Comparison of ENCODE assay signal across 8 cellular contexts in the genomic region with DNA sequence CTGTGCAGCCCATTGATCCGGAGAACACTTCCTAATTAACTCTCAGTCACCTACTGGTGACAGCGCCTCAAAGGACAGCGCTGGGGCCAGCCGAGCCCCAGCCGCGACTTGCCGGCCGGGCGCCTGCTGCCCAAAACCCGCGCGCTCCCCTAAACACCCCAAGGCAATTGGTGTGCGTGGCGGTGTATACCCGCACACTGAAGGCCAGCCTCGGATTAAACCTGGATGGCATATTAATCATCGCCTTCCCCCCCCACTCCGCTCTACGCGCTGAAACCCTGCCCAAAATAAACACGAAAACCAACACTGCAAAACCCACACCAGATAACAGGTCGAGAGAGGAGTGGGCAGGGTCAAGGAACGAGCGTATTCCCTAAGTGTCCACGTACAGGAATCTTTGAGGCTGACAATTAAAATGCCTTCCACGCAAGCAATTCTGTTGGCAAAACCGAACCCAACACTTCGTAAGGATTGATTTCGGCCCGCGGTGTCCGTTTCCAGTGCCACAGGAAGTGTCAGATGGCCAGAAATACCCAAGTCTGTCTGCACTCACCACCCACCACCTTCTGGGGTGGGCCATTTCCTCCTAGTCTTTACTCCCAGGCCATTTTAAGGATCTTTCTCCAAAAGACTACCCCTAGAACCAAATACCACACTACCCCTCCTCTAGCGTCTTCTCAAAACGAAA. TPM values are rescaled to one million over a fixed set of nuclear protein-coding genes. Genes with fewer than 3 reads are reported as not detected.
DNase-seq lines count a peak whose midpoint lies in the region; ATAC-seq and TF ChIP-seq lines count a peak whose summit lies in the region.

No MANE protein-coding gene starts in this region.

- peak overlapping the region; percentile 93 for H3K27ac Mint-ChIP-seq in CD8-positive, alpha-beta T cell
- H3K27ac Mint-ChIP-seq in dendritic cell treated with granulocyte-macrophage colony-stimulating factor and Interleukin-4, amounts not matched to agents 40 ng/mL and 50 ng/mL, for 4 days, result peak overlapping the region; percentile 84
- H3K27ac Mint-ChIP-seq in naive thymus-derived CD8-positive, alpha-beta T cell, result peak overlapping the region; percentile 76 to 94 (median 88)

- H3K4me3 ChIP-seq in CD8-positive, alpha-beta T cell (ENCODE audit: low read depth, low read length), result peak overlapping the region; percentile 53

- intact Hi-C loops in CD8-positive, alpha-beta T cell (cut with DNase I, micrococcal nuclease), result loop anchor here (2.0 to 10.0 kb wide), 7 partner anchors 14 to 1290 kb away; a partner anchor contains a TSS
- intact Hi-C loops in dendritic cell treated with granulocyte-macrophage colony-stimulating factor and Interleukin-4, amounts not matched to agents 40 ng/mL and 50 ng/mL, for 4 days (cut with micrococcal nuclease), result loop anchor here (10.0 kb wide), 1 partner anchor 80 kb away; no protein-coding TSS in a partner anchor

- H3K9me3 ChIP-seq in CD8-positive, alpha-beta T cell (ENCODE audit: low read length), result no peaks in the 10 kb centered on the region

- DNase-seq in CD8-positive, alpha-beta T cell, result no peak
- DNase-seq in M059J (ENCODE audit: low read depth) (peak; percentile 52), NCI-H2227 treated with DMSO at 0.1 percent for 48 hours (lab: John Stamatoyannopoulos, UW) (no peak), GM20000 (ENCODE audit: low spot score) (no peak)
- no peak for DNase-seq in naive thymus-derived CD8-positive, alpha-beta T cell

- H3K36me3 ChIP-seq in CD8-positive, alpha-beta T cell (ENCODE audit: insufficient read depth, low read length), result no peaks in the 10 kb centered on the region

- no peaks in the 10 kb centered on the region for H3K9me3 Mint-ChIP-seq in CD8-positive, alpha-beta T cell
- H3K9me3 Mint-ChIP-seq in dendritic cell treated with granulocyte-macrophage colony-stimulating factor and Interleukin-4, amounts not matched to agents 40 ng/mL and 50 ng/mL, for 4 days, result no peaks in the 10 kb centered on the region
- H3K9me3 Mint-ChIP-seq in naive thymus-derived CD8-positive, alpha-beta T cell, result peaks cover 0 to 3% (median 0%) of the 10 kb centered on the region in 9 donors

- POLR2A ChIA-PET in CD8-positive, alpha-beta T cell (lab: Charles Lee), result interaction anchor here (1.2 to 5.9 kb wide), 3 partner anchors 10 to 78 kb away, joined by 6 to 106 read pairs (median 7); no protein-coding TSS in a partner anchor
- POLR2A ChIA-PET in naive thymus-derived CD8-positive, alpha-beta T cell (lab: Charles Lee), result interaction anchor here (0.8 to 10.6 kb wide), 7 partner anchors 12 to 1291 kb away, joined by 3 to 269 read pairs (median 4); no protein-coding TSS in a partner anchor

- no peak for TF ChIP-seq CTCF in CD8-positive, alpha-beta T cell (IDR thresholded peaks at IDR 0.05)
- TF ChIP-seq CTCF in GM20000 (IDR thresholded peaks at IDR 0.05; ENCODE audit: extremely low read depth, missing control alignments), result no peak

- H3K4me3 Mint-ChIP-seq in CD8-positive, alpha-beta T cell, result peak overlapping the region; percentile 94
- peak overlapping the region; percentile 83 for H3K4me3 Mint-ChIP-seq in dendritic cell treated with granulocyte-macrophage colony-stimulating factor and Interleukin-4, amounts not matched to agents 40 ng/mL and 50 ng/mL, for 4 days
- H3K4me3 Mint-ChIP-seq in naive thymus-derived CD8-positive, alpha-beta T cell, result peak overlapping the region; percentile 83 to 98 (median 93)

- H3K4me1 Mint-ChIP-seq in CD8-positive, alpha-beta T cell (ENCODE audit: low read depth), result peaks cover 39% of the 10 kb centered on the region
- peaks cover 46% of the 10 kb centered on the region for H3K4me1 Mint-ChIP-seq in dendritic cell treated with granulocyte-macrophage colony-stimulating factor and Interleukin-4, amounts not matched to agents 40 ng/mL and 50 ng/mL, for 4 days (ENCODE audit: low read depth)
- peaks cover 13 to 50% (median 37%) of the 10 kb centered on the region in 4 donors for H3K4me1 Mint-ChIP-seq in naive thymus-derived CD8-positive, alpha-beta T cell

- peaks cover 32% of the 10 kb centered on the region for H3K4me1 ChIP-seq in CD8-positive, alpha-beta T cell (ENCODE audit: insufficient read depth, low read length)

- no peaks in the 10 kb centered on the region for H3K27me3 Mint-ChIP-seq in CD8-positive, alpha-beta T cell (ENCODE audit: low read depth)
- H3K27me3 Mint-ChIP-seq in dendritic cell treated with granulocyte-macrophage colony-stimulating factor and Interleukin-4, amounts not matched to agents 40 ng/mL and 50 ng/mL, for 4 days, result peaks cover 14% of the 10 kb centered on the region
- no peaks in the 10 kb centered on the region for H3K27me3 Mint-ChIP-seq in naive thymus-derived CD8-positive, alpha-beta T cell

- H3K36me3 Mint-ChIP-seq in CD8-positive, alpha-beta T cell, result peaks cover 6% of the 10 kb centered on the region
- peaks cover 13% of the 10 kb centered on the region for H3K36me3 Mint-ChIP-seq in dendritic cell treated with granulocyte-macrophage colony-stimulating factor and Interleukin-4, amounts not matched to agents 40 ng/mL and 50 ng/mL, for 4 days (ENCODE audit: low read depth)
- H3K36me3 Mint-ChIP-seq in naive thymus-derived CD8-positive, alpha-beta T cell, result no peaks in the 10 kb centered on the region

- CTCF ChIA-PET in CD8-positive, alpha-beta T cell (lab: Charles Lee), result interaction anchor here (2.0 kb wide), 1 partner anchor 14 kb away, joined by 6 read pairs; no protein-coding TSS in a partner anchor

- no peak for ATAC-seq in CD8-positive, alpha-beta T cell
- no peak for ATAC-seq in naive thymus-derived CD8-positive, alpha-beta T cell
- ATAC-seq in HG02885 (IDR thresholded peaks at IDR 0.05; ENCODE audit: poor library complexity, unreplicated experiment) (no peak), GM18868 (IDR thresholded peaks at IDR 0.05; ENCODE audit: unreplicated experiment) (no peak)

- peak overlapping the region; percentile 53 for H3K27ac ChIP-seq in CD8-positive, alpha-beta T cell (ENCODE audit: low read depth, low read length)

- H3K27me3 ChIP-seq in CD8-positive, alpha-beta T cell (ENCODE audit: insufficient read depth, low read length), result no peaks in the 10 kb centered on the region

RNA-seq across cellular contexts. Expression of a gene that starts 2.7 kb away (rescaled TPM):
- total RNA-seq in CD8-positive, alpha-beta T cell, result 10 to 100 TPM; 35.5 to 38.5 TPM
- 35.5 and 50.6 TPM in 2 replicates for total RNA-seq in M059J (2014; rRNA removed; shearing (Covaris generic))
- 10 to 100 TPM; 31.6 to 35.9 TPM for total RNA-seq in naive thymus-derived CD8-positive, alpha-beta T cell
- polyA plus RNA-seq in naive thymus-derived CD8-positive, alpha-beta T cell, result 1 to 10 TPM; 2.5 to 7.7 (median 6.6) TPM
